ENCODE assay signal across 9 cellular contexts in the genomic region with DNA sequence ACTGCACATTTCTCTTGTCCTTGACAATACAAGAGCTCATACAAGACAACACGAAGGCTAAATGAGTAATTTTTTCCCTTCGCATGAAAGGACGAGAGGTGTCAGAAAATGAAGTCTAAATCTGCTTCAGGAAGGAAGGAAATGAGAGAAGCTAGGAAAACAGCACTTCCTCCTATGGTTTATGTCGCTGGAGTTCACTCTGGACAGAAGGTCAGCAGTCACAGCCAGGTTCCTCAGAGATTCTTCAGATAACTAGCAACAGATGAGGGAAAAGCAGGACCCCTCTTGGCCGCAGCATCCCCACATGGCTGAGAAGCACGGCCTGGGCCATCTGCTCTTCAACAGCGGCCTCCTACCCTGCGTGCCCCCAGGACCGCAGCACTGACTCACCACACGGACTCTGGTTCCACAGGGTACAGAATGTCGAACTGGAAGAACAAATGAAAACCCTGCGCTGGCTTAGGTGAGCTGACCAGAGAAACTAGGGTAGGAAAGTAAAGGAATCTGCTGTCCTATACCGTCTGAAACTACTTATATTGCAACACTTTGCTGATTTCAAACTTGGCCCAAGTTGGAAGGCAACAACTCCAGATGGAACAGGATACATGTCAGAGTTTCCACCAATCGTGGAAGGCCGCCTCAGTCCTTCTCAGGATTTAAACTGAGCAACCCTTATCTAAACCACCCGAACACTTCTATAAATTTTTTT. TPM values are rescaled to one million over a fixed set of nuclear protein-coding genes. Genes with fewer than 3 reads are reported as not detected.
DNase-seq lines count a peak whose midpoint lies in the region; ATAC-seq and TF ChIP-seq lines count a peak whose summit lies in the region.
"Had no signal": no experiment of that assay in that cellular context is flagged by ENCODE, and none has a peak within 500 bp of the region (broad histone marks: within the 10 kb centered on the region; RNA-seq: fewer than 3 reads in every experiment).

No MANE protein-coding gene starts in this region.

- H3K27ac ChIP-seq in SK-N-MC, result peak overlapping the region; percentile 19; the same call in 1 of the 2 replicates
- peak overlapping the region; percentile 99 for H3K27ac ChIP-seq in foreskin keratinocyte
- H3K27ac ChIP-seq in rectal smooth muscle tissue (ENCODE audit: low read depth, low read length), result peak overlapping the region; percentile 21

- H3K9ac ChIP-seq in SK-N-MC (ENCODE audit: insufficient read length), result no peak overlapping the region
- no peak overlapping the region for H3K9ac ChIP-seq in rectal smooth muscle tissue (ENCODE audit: low read length)

- no peaks in the 10 kb centered on the region for H3K9me3 ChIP-seq in SK-N-MC (ENCODE audit: low read depth, low read length)

- H3K36me3 ChIP-seq in SK-N-MC (ENCODE audit: insufficient read depth, low read length), result no peaks in the 10 kb centered on the region
- H3K36me3 ChIP-seq in rectal smooth muscle tissue (ENCODE audit: control insufficient read depth, insufficient read depth, low read length), result no peaks in the 10 kb centered on the region

- H3K27me3 ChIP-seq in foreskin keratinocyte (no peaks in the 10 kb centered on the region), rectal smooth muscle tissue (ENCODE audit: control insufficient read depth, insufficient read depth, low read length) (no peaks in the 10 kb centered on the region)

- DNase-seq in Daoy (ENCODE audit: low read depth) (peak; percentile 73), SK-N-MC (ENCODE audit: low read depth, low spot score) (no peak), foreskin keratinocyte (no peak), H4 (ENCODE audit: low spot score) (no peak), NCI-H1092 treated with DMSO at 0.1 percent for 48 hours (lab: John Stamatoyannopoulos, UW) (no peak), COR-L47 (lab: John Stamatoyannopoulos, UW) (no peak)
- DNase-seq: NCI-H1417 had no signal

- ATAC-seq in foreskin keratinocyte (peak; percentile 2), HG03442 (IDR thresholded peaks at IDR 0.05; ENCODE audit: unreplicated experiment) (no peak)

- peaks cover 40% of the 10 kb centered on the region for H3K4me1 ChIP-seq in foreskin keratinocyte
- peaks cover 7% of the 10 kb centered on the region for H3K4me1 ChIP-seq in rectal smooth muscle tissue (ENCODE audit: control insufficient read depth, insufficient read depth, low read length)

- H3K4me3 ChIP-seq in SK-N-MC (no peak overlapping the region), rectal smooth muscle tissue (ENCODE audit: low read length) (no peak overlapping the region)

- TF ChIP-seq CTCF in foreskin keratinocyte (conservative IDR thresholded peaks at IDR 0.05), result no peak

RNA-seq across cellular contexts. Expression of a gene that starts 26.3 kb away (rescaled TPM):
- total RNA-seq in Daoy (2014; rRNA removed; shearing (Covaris generic)), result 13.7 and 14.4 TPM in 2 replicates
- total RNA-seq in foreskin keratinocyte, result 24.3 and 24.5 TPM in 2 replicates
- 9.4 and 10.1 TPM in 2 replicates for polyA plus RNA-seq in foreskin keratinocyte
- 7.0 and 7.3 TPM in 2 replicates for total RNA-seq in H4 (2014; rRNA removed; shearing (Covaris generic))

Comparison
In these comparisons a context has a peak if more than half of its experiments do, and no peak if none do; other contexts are left out.
1. H3K27ac ChIP-seq: peak in every context shown above with its lines; median percentile 99 in foreskin keratinocyte; 21 in rectal smooth muscle tissue; 19 in SK-N-MC.